Comparison of ENCODE assay signal across 9 cellular contexts in the genomic region with DNA sequence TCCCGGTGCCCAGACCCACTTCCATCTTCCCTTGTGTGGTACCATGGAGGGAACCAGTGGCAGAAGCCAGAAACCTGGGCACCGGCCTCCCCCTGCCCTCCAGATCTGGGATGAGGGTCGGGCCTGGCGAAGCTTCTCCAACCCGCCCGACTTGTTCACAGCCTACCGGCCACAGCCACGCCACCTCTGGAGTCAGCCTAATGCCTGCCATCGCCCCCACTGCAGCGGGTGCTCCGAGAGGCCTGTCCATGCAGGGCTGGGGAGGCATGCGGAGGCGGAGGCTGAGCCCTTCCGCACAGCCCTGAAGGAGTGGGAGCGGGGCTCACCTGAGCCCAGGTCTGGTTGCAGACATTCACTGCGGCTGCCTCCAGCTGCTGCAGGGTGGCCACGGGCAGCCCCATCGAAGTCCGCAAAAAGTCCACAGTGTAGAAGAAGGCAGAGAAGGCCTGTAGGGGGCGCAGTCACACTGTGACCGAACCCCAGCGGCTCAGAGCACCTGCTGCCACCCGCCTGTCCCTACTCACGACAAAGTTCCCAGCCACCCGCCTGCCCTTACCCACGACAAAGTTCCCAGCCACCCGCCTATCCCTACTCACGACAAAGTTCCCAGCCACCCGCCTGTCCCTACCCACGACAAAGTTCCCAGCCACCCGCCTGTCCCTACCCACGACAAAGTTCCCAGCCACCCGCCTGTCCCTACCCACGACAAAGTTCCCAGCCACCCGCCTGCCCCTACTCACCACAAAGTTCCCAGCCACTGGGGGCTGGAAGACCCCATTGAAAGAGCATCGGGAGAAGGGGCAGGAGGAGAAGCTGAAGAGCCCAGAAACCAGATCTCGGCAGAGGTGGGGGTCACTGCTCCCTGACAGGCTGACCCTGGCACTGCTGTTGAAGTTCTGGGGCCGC. TPM values are rescaled to one million over a fixed set of nuclear protein-coding genes. Genes with fewer than 3 reads are reported as not detected.
A peak's percentile ranks its signal among the peaks of the same experiment; 100 is the strongest.
DNase-seq lines count a peak whose midpoint lies in the region; ATAC-seq lines count a peak whose summit lies in the region.
"Had no signal": no experiment of that assay in that cellular context is flagged by ENCODE, and none has a peak within 500 bp of the region (broad histone marks: within the 10 kb centered on the region; RNA-seq: fewer than 3 reads in every experiment).

No MANE protein-coding gene starts in this region.

- no peaks in the 10 kb centered on the region for H3K36me3 ChIP-seq in H7 (replicated peaks; ENCODE audit: control insufficient read depth, insufficient read depth, low read length)

- peaks cover 67% of the 10 kb centered on the region for H3K27me3 ChIP-seq in H7 (ENCODE audit: control insufficient read depth, insufficient read depth, low read length)

- H3K4me3 ChIP-seq in H7 (ENCODE audit: insufficient read depth, low read depth, low read length): no peak overlapping the region

- DNase-seq in Ammon's horn (ENCODE audit: low spot score) (peak; percentile 74), H7 (peak; percentile 94), NOMO-1 treated with DMSO at 0.1 percent for 48 hours (lab: John Stamatoyannopoulos, UW; ENCODE audit: unreplicated experiment) (peak; percentile 79), hypothalamus (lab: John Stamatoyannopoulos, UW) (peak in 38 of 51 donors; percentile 13 to 83 (median 50)), glomerular visceral epithelial cell (ENCODE audit: extremely low spot score) (no peak)
- DNase-seq in activated naive CD4-positive, alpha-beta T cell treated with Interleukin-2 at 50 U/mL for 16 hours: peak; percentile 53
- DNase-seq in stimulated activated CD4-positive, alpha-beta T cell treated with anti-CD3 and anti-CD28 coated beads, Interleukin-2, amount 100 ng/mL, for 48 hours: peak; percentile 60 to 78

- no peak for ATAC-seq in GM18498 (IDR thresholded peaks at IDR 0.05; ENCODE audit: unreplicated experiment)

RNA-seq across cellular contexts. Expression of a gene that starts 3.8 kb away (rescaled TPM):
- total RNA-seq in H7 (2014; rRNA removed; shearing (Covaris generic)): 10.1 and 25.1 TPM in 2 replicates

RNA-seq across cellular contexts. Expression of a gene that starts 4.1 kb away (rescaled TPM):
- not detected in 2 replicates for total RNA-seq in H7 (2014; rRNA removed; shearing (Covaris generic))

RNA-seq across cellular contexts. Expression of a gene that starts 17.9 kb away (rescaled TPM):
- not detected in 2 replicates for total RNA-seq in H7 (2014; rRNA removed; shearing (Covaris generic))
- total RNA-seq: temporal lobe had no signal

RNA-seq across cellular contexts. Expression of a gene that starts 20.6 kb away (rescaled TPM):
- 59.7 and 59.9 TPM in 2 replicates for total RNA-seq in H7 (2014; rRNA removed; shearing (Covaris generic))

RNA-seq across cellular contexts. Expression of a gene that starts 21.8 kb away (rescaled TPM):
- 6.8 and 10.4 TPM in 2 replicates for total RNA-seq in H7 (2014; rRNA removed; shearing (Covaris generic))
